Comparison of ENCODE assay signal across 21 cellular contexts in the genomic region with DNA sequence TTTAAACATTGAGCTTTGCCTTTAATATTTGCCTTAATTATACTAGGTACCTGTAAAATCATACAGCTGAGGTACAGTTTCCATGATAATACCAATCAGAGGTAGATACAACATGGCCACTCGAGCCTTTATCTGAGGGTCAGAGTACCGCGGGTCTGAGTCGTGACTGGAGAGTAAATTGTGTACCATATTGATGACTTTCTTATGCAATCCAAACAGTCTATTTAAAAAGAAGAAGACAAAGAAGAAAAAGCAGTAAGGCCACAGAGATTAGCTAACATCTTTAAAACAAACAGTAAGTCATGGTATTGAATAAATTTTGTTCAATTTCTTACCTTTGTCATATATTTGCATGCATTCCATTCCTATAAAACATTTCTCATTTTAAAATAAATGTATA.
"Had no signal": no experiment of that assay in that cellular context is flagged by ENCODE, and none has a peak within 500 bp of the region (broad histone marks: within the 10 kb centered on the region; RNA-seq: fewer than 3 reads in every experiment).

No MANE protein-coding gene starts in this region.

- H3K27me3 ChIP-seq: SJSA1 had no signal

- H3K9me3 ChIP-seq: SJSA1 had no signal

- H3K4me1 ChIP-seq: SJSA1 had no signal

- H3K4me3 ChIP-seq: SJSA1, SK-N-MC had no signal

- FAIRE-seq: RCC 7860 had no signal

- H3K36me3 ChIP-seq: SJSA1 had no signal

- H3K27ac ChIP-seq: SJSA1, SK-N-MC had no signal

- DNase-seq: KBM-7, MV-4-11, NCI-H1048, NCI-H1105, NCI-H1436 treated with DMSO at 0.1 percent for 48 hours, NCI-H1694, NCI-H187 treated with DMSO at 0.1 percent for 48 hours, NCI-H2081, NCI-H2107, NCI-H2227 treated with DMSO at 0.1 percent for 48 hours, NCI-H446, NCI-H510A, NCI-H524 treated with DMSO at 0.1 percent for 48 hours, NCI-H69, NCI-H774, Right ventricle myocardium superior, RPMI8226, SIG-M5 had no signal
